9 cellular contexts compared by ENCODE assay signal in genomic region chr3:4906107-4906621, GRCh38.
DNase-seq lines count a peak whose midpoint lies in the region; ATAC-seq and TF ChIP-seq lines count a peak whose summit lies in the region.
"Had no signal": no experiment of that assay in that cellular context is flagged by ENCODE, and none has a peak within 500 bp of the region (broad histone marks: within the 10 kb centered on the region; RNA-seq: fewer than 3 reads in every experiment).

No MANE protein-coding gene starts in this region.

- H3K4me3 ChIP-seq in GM12865 (ENCODE audit: low read depth, low read length) = no peak overlapping the region
- H3K4me3 ChIP-seq in Jurkat, Clone E6-1 (ENCODE audit: low read length) = no peak overlapping the region

- CTCF ChIA-PET in activated CD4-positive, alpha-beta memory T cell treated with anti-CD3 and anti-CD28 coated beads, Interleukin-2, amount 10 ng/mL, durations not matched to agents 7 days and 5 days (lab: Charles Lee) = interaction anchor here (0.7 to 2.4 kb wide), 4 partner anchors 49 to 195 kb away, joined by 4 to 17 read pairs (median 10); partner anchors contain the start of gene BHLHE40

- peaks cover 88% of the 10 kb centered on the region for H3K4me1 Mint-ChIP-seq in activated CD4-positive, alpha-beta memory T cell treated with anti-CD3 and anti-CD28 coated beads, Interleukin-2, amount 10 ng/mL, durations not matched to agents 7 days and 5 days

- H3K27ac Mint-ChIP-seq in activated CD4-positive, alpha-beta memory T cell treated with anti-CD3 and anti-CD28 coated beads, Interleukin-2, amount 10 ng/mL, durations not matched to agents 7 days and 5 days = peak overlapping the region; percentile 80

- H3K36me3 Mint-ChIP-seq in activated CD4-positive, alpha-beta memory T cell treated with anti-CD3 and anti-CD28 coated beads, Interleukin-2, amount 10 ng/mL, durations not matched to agents 7 days and 5 days (ENCODE audit: low read depth) = peaks cover 10% of the 10 kb centered on the region

- ATAC-seq in HG03442 (IDR thresholded peaks at IDR 0.05; ENCODE audit: unreplicated experiment) (no peak), GM19035 (IDR thresholded peaks at IDR 0.05; ENCODE audit: unreplicated experiment) (no peak), HG02884 (IDR thresholded peaks at IDR 0.05; ENCODE audit: unreplicated experiment) (no peak)

- TF ChIP-seq CTCF in GM12865 (IDR thresholded peaks at IDR 0.05; ENCODE audit: insufficient read depth, low read depth, low read length, missing control alignments) = no peak

- peak overlapping the region; percentile 64 for H3K4me3 Mint-ChIP-seq in activated CD4-positive, alpha-beta memory T cell treated with anti-CD3 and anti-CD28 coated beads, Interleukin-2, amount 10 ng/mL, durations not matched to agents 7 days and 5 days

- H3K9me3 Mint-ChIP-seq in activated CD4-positive, alpha-beta memory T cell treated with anti-CD3 and anti-CD28 coated beads, Interleukin-2, amount 10 ng/mL, durations not matched to agents 7 days and 5 days = peaks cover 6% of the 10 kb centered on the region

- H3K27me3 Mint-ChIP-seq in activated CD4-positive, alpha-beta memory T cell treated with anti-CD3 and anti-CD28 coated beads, Interleukin-2, amount 10 ng/mL, durations not matched to agents 7 days and 5 days = no peaks in the 10 kb centered on the region

- POLR2A ChIA-PET in activated CD4-positive, alpha-beta memory T cell treated with anti-CD3 and anti-CD28 coated beads, Interleukin-2, amount 10 ng/mL, durations not matched to agents 7 days and 5 days (lab: Charles Lee) = interaction anchor here (0.9 to 4.8 kb wide), 8 partner anchors 17 to 78 kb away, joined by 3 to 85 read pairs (median 4); partner anchors contain the start of gene BHLHE40

- DNase-seq in GM12865 (ENCODE audit: low read depth) (peak; percentile 16), left kidney (ENCODE audit: low read depth, low spot score) (peak; percentile 66), activated gamma-delta T cell treated with Interleukin-2 at 50 U/mL for 16 hours (no peak)
- DNase-seq in Jurkat, Clone E6-1 (ENCODE audit: low read depth, low spot score) = peak; percentile 48
- DNase-seq in activated CD4-positive, alpha-beta memory T cell treated with anti-CD3 and anti-CD28 coated beads, Interleukin-2, amount 10 ng/mL, durations not matched to agents 7 days and 5 days = peak; percentile 46
- DNase-seq: midbrain had no signal
